25 cellular contexts compared by ENCODE assay signal in the genomic region with DNA sequence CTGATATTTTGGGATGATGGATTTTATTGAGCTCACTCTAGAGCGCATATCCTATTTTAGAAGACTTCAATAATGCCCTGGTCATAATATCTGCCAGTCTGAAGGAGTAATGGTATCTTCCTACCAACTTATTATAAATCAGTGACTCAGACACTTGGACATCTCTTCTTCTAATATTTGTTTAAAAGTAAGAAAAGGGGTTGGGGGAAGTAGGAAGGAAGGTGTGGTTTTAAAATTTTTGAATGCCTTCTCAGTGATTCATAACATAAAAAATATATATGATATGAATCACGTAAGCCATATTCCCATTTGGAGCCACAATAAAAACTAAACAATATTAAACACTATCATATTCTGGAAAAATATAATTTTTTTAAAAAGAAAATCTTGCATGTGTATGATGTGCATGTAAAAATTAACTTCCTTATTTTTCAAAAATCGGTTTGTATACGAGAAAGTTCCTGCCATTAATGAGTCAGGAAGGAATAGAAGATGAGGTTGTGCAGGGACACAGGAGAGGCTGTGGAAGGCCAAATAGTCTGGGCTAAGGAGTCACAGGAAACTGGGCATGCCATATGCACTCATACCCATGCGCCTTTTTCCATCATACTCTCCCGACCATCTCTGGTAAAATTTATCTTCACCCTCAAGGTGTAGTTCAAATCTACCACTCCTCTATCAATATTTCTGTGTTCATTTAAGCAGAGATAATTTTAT.
A peak's percentile ranks its signal among the peaks of the same experiment; 100 is the strongest.
DNase-seq lines count a peak whose midpoint lies in the region; TF ChIP-seq lines count a peak whose summit lies in the region.
"Had no signal": no experiment of that assay in that cellular context is flagged by ENCODE, and none has a peak within 500 bp of the region (broad histone marks: within the 10 kb centered on the region; RNA-seq: fewer than 3 reads in every experiment).

No MANE protein-coding gene starts in this region.

- no peaks in the 10 kb centered on the region for H3K27me3 ChIP-seq in Karpas-422 (ENCODE audit: low read length)
- H3K27me3 ChIP-seq in SK-N-SH (ENCODE audit: insufficient read depth): no peaks in the 10 kb centered on the region
- no peaks in the 10 kb centered on the region for H3K27me3 ChIP-seq in fibroblast of lung (ENCODE audit: control insufficient read depth, insufficient read depth, low read length)
- no peaks in the 10 kb centered on the region for H3K27me3 ChIP-seq in skeletal muscle satellite cell (ENCODE audit: control insufficient read depth, insufficient read depth, low read length)
- H3K27me3 ChIP-seq in MM.1S (replicated peaks; ENCODE audit: insufficient read depth, low read length): no peaks in the 10 kb centered on the region
- H3K27me3 ChIP-seq: heart left ventricle, spleen, upper lobe of left lung had no signal

- H4K20me1 ChIP-seq in Karpas-422 (ENCODE audit: insufficient read depth, low read depth, low read length): no peaks in the 10 kb centered on the region
- H4K20me1 ChIP-seq in SK-N-SH (ENCODE audit: insufficient read depth): no peaks in the 10 kb centered on the region
- H4K20me1 ChIP-seq in fibroblast of lung (ENCODE audit: control insufficient read depth, extremely low read depth, insufficient read depth, low read length): no peaks in the 10 kb centered on the region
- H4K20me1 ChIP-seq in MM.1S (ENCODE audit: insufficient read depth, low read length): no peaks in the 10 kb centered on the region

- peaks cover 31% of the 10 kb centered on the region for H3K9me3 ChIP-seq in Karpas-422 (ENCODE audit: low read length)
- no peaks in the 10 kb centered on the region for H3K9me3 ChIP-seq in SK-N-SH
- no peaks in the 10 kb centered on the region for H3K9me3 ChIP-seq in fibroblast of lung (ENCODE audit: control insufficient read depth, insufficient read depth, low read depth, low read length)
- no peaks in the 10 kb centered on the region for H3K9me3 ChIP-seq in skeletal muscle satellite cell (replicated peaks; ENCODE audit: low read length)
- no peaks in the 10 kb centered on the region for H3K9me3 ChIP-seq in MM.1S (replicated peaks; ENCODE audit: insufficient read depth, low read length)
- H3K9me3 ChIP-seq: HAP-1, mucosa of descending colon, upper lobe of left lung had no signal

- H3K4me3 ChIP-seq in Karpas-422 (ENCODE audit: low read length) (no peak overlapping the region), SK-N-SH (ENCODE audit: low read depth in 2 of 2, low read length in 1 of 2) (no peak overlapping the region), fibroblast of lung (replicated peaks in 1 of 4; ENCODE audit: control extremely low read depth in 1 of 4, insufficient read depth in 1 of 4, low read depth in 3 of 4, low read length in 4 of 4) (no peak overlapping the region), skeletal muscle satellite cell (ENCODE audit: low read length) (no peak overlapping the region), MM.1S (ENCODE audit: low read length) (no peak overlapping the region)
- H3K4me3 ChIP-seq: HAP-1, heart left ventricle, left ventricle myocardium inferior, mucosa of descending colon, SK-N-MC, spleen, upper lobe of left lung had no signal

- H3K9ac ChIP-seq in Karpas-422 (ENCODE audit: low read length) (no peak overlapping the region), SK-N-SH (no peak overlapping the region), fibroblast of lung (ENCODE audit: insufficient read depth, low read length) (no peak overlapping the region), skeletal muscle satellite cell (ENCODE audit: low read depth, low read length) (no peak overlapping the region), MM.1S (ENCODE audit: low read length) (no peak overlapping the region)

- H3K79me2 ChIP-seq in Karpas-422 (ENCODE audit: low read length) (no peaks in the 10 kb centered on the region), SK-N-SH (ENCODE audit: insufficient read depth) (no peaks in the 10 kb centered on the region), fibroblast of lung (ENCODE audit: control insufficient read depth, insufficient read depth, low read length) (no peaks in the 10 kb centered on the region), MM.1S (ENCODE audit: low read length) (no peaks in the 10 kb centered on the region)

- 18% methylated on average over 6 of the region's 6 CpGs for WGBS in SK-N-SH (ENCODE audit: low lambda C conversion rate)

- CTCF ChIA-PET in SK-N-SH (lab: Yijun Ruan, JAX): no interaction called here

- no peak for TF ChIP-seq CTCF in SK-N-SH (IDR thresholded peaks at IDR 0.05)
- TF ChIP-seq CTCF in fibroblast of lung (conservative IDR thresholded peaks at IDR 0.05 in 1 of 2, IDR thresholded peaks at IDR 0.05 in 1 of 2; ENCODE audit: low read depth in 1 of 2, low read length in 2 of 2): no peak
- no peak for TF ChIP-seq CTCF in MM.1S (IDR thresholded peaks at IDR 0.05; ENCODE audit: low read length)

- H3F3A ChIP-seq in SK-N-SH (replicated peaks; ENCODE audit: insufficient read depth) (peaks cover 10% of the 10 kb centered on the region), MM.1S (ENCODE audit: insufficient read depth, low read length) (no peaks in the 10 kb centered on the region)

- H3K36me3 ChIP-seq in Karpas-422 (ENCODE audit: insufficient read depth, low read length): no peaks in the 10 kb centered on the region; the same call in 1 of the 2 replicates
- no peaks in the 10 kb centered on the region for H3K36me3 ChIP-seq in SK-N-SH (replicated peaks in 1 of 2; ENCODE audit: control insufficient read depth in 1 of 2, insufficient read depth in 2 of 2, low read length in 1 of 2)
- no peaks in the 10 kb centered on the region for H3K36me3 ChIP-seq in fibroblast of lung (ENCODE audit: control insufficient read depth, insufficient read depth, low read length)
- no peaks in the 10 kb centered on the region for H3K36me3 ChIP-seq in skeletal muscle satellite cell (ENCODE audit: insufficient read depth, low read length)
- H3K36me3 ChIP-seq in MM.1S (replicated peaks; ENCODE audit: insufficient read depth, low read length): no peaks in the 10 kb centered on the region
- H3K36me3 ChIP-seq: HAP-1, heart left ventricle, left ventricle myocardium inferior, spleen, upper lobe of left lung had no signal

- TF ChIP-seq RAD21 in SK-N-SH (IDR thresholded peaks at IDR 0.05; ENCODE audit: low read length): no peak

- H2AFZ ChIP-seq in Karpas-422 (ENCODE audit: low read length): peak overlapping the region; percentile 50; the same call in 1 of the 2 replicates
- peak overlapping the region; percentile 73 for H2AFZ ChIP-seq in SK-N-SH (ENCODE audit: low read depth)
- no peak overlapping the region for H2AFZ ChIP-seq in fibroblast of lung (ENCODE audit: low read length)
- no peak overlapping the region for H2AFZ ChIP-seq in MM.1S (ENCODE audit: low read length)

- no peak for TF ChIP-seq EP300 in SK-N-SH (IDR thresholded peaks at IDR 0.05; ENCODE audit: borderline replicate concordance in 1 of 2, low read depth in 1 of 2, low read length in 1 of 2)

- H3K9me2 ChIP-seq in Karpas-422 (replicated peaks; ENCODE audit: insufficient read depth, low read length) (no peaks in the 10 kb centered on the region), SK-N-SH (no peaks in the 10 kb centered on the region), MM.1S (replicated peaks; ENCODE audit: insufficient read depth, low read length) (no peaks in the 10 kb centered on the region)

- H3K4me2 ChIP-seq in Karpas-422 (ENCODE audit: low read depth, low read length, poor library complexity, severe bottlenecking) (no peak overlapping the region), SK-N-SH (no peak overlapping the region), fibroblast of lung (ENCODE audit: extremely low read depth, insufficient read depth, low read length) (no peak overlapping the region), skeletal muscle satellite cell (ENCODE audit: low read length) (peak overlapping the region; percentile 24), MM.1S (ENCODE audit: low read depth, low read length) (no peak overlapping the region)

- H3K4me1 ChIP-seq in Karpas-422 (ENCODE audit: low read length) (no peaks in the 10 kb centered on the region), SK-N-SH (ENCODE audit: control insufficient read depth in 1 of 2, insufficient read depth in 2 of 2, low read depth in 1 of 2, low read length in 1 of 2) (peaks cover 0 to 11% of the 10 kb centered on the region in 2 experiments; a peak in 1 of 4 replicates), fibroblast of lung (ENCODE audit: control insufficient read depth, extremely low read depth, insufficient read depth, low read length) (no peaks in the 10 kb centered on the region), skeletal muscle satellite cell (ENCODE audit: control insufficient read depth, insufficient read depth, low read length) (peaks cover 15% of the 10 kb centered on the region), MM.1S (ENCODE audit: low read length) (0 out of 2 replicates have a peak, but pooled peaks cover 6% of the 10 kb centered on the region)
- H3K4me1 ChIP-seq: heart left ventricle, left ventricle myocardium inferior, spleen, upper lobe of left lung had no signal

- POLR2A ChIA-PET in SK-N-SH (lab: Yijun Ruan, JAX): no interaction called here

- DNase-seq in Karpas-422: no peak
- no peak for DNase-seq in SK-N-SH
- DNase-seq in fibroblast of lung (ENCODE audit: low read depth in 2 of 2): peak; percentile 0 to 70
- DNase-seq in putamen (ENCODE audit: low spot score): no peak
- DNase-seq in NCI-H2081 (lab: John Stamatoyannopoulos, UW): no peak
- no peak for DNase-seq in MM.1S
- DNase-seq: activated CD4-positive, alpha-beta memory T cell treated with anti-CD3 and anti-CD28 coated beads, Interleukin-2, amount 10 ng/mL, durations not matched to agents 7 days and 5 days; activated CD4-positive, CD25-positive, alpha-beta regulatory T cell; activated T-cell treated with anti-CD3 and anti-CD28 coated beads for 4 hours; AML-193; amniotic stem cell; cerebellar nuclear complex; DND-41; effector memory CD4-positive, alpha-beta T cell; heart left ventricle; left ventricle myocardium inferior; mucosa of descending colon; NCI-H1694; NCI-H82; spleen; T-helper 9 cell; upper lobe of left lung had no signal

- H3K27ac ChIP-seq in Karpas-422 (ENCODE audit: low read length) (no peak overlapping the region), SK-N-SH (ENCODE audit: low read depth in 2 of 2, low read length in 1 of 2) (peak overlapping the region in 1 of 2 experiments; percentile 40; a peak in 2 of 4 replicates), fibroblast of lung (ENCODE audit: insufficient read depth, low read length) (no peak overlapping the region), MM.1S (ENCODE audit: low read length) (no peak overlapping the region)
- H3K27ac ChIP-seq: heart left ventricle, left ventricle myocardium inferior, SK-N-MC, spleen, upper lobe of left lung had no signal

TF ChIP-seq in SK-N-SH, 30 proteins besides CTCF, POLR2A, EP300 and RAD21 (continues in another document):
- TF ChIP-seq, protein P1, sequence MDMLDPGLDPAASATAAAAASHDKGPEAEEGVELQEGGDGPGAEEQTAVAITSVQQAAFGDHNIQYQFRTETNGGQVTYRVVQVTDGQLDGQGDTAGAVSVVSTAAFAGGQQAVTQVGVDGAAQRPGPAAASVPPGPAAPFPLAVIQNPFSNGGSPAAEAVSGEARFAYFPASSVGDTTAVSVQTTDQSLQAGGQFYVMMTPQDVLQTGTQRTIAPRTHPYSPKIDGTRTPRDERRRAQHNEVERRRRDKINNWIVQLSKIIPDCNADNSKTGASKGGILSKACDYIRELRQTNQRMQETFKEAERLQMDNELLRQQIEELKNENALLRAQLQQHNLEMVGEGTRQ (IDR thresholded peaks at IDR 0.05; ENCODE audit: borderline replicate concordance, low read depth, low read length): no peak
- no peak for TF ChIP-seq FOSL2 (IDR thresholded peaks at IDR 0.05; ENCODE audit: borderline replicate concordance, low read depth)

Comparison
In these comparisons a context has a peak if more than half of its experiments do, and no peak if none do; other contexts are left out.
1. DNase-seq: peak in fibroblast of lung (2 of 2); none in Karpas-422 (single experiment), SK-N-SH (single experiment), putamen (single experiment), NCI-H2081 (0 of 2) and MM.1S (single experiment).
2. H2AFZ ChIP-seq: peak in Karpas-422 (single experiment) and SK-N-SH (single experiment); none in fibroblast of lung (single experiment) and MM.1S (single experiment).